Comparison of ENCODE assay signal across 8 cellular contexts in the genomic region with DNA sequence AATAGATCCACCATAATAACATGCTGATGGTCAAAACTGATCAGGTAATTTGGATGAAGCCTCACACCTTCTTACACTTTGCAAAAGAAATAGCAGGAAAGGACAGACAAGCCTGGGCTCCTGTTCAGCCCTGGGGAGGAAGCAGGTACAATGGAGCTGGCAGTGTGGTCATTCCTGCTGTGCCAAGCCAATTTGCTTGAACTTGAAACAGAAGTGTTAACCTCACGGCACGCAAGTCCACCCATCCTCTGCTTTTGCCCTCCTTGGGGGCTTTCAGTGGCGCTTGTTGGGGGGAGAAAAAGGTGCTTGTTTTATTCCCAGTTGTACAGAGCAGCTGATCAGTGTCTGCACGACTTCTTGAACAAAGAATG. TPM values are rescaled to one million over a fixed set of nuclear protein-coding genes. Genes with fewer than 3 reads are reported as not detected.
A peak's percentile ranks its signal among the peaks of the same experiment; 100 is the strongest.
DNase-seq lines count a peak whose midpoint lies in the region; ATAC-seq, FAIRE-seq and TF ChIP-seq lines count a peak whose summit lies in the region.

No MANE protein-coding gene starts in this region.

- H3K4me3 ChIP-seq in HUES6 (ENCODE audit: low read depth, low read length) = peak overlapping the region; percentile 12; the same call in 1 of the 2 replicates
- H3K4me3 ChIP-seq in dorsolateral prefrontal cortex = peak overlapping the region in 49 of 59 donors; percentile 8 to 56 (median 33)
- peak overlapping the region in 2 of 4 donors; percentile 17 to 29 for H3K4me3 ChIP-seq in pancreas

- peak; percentile 37 for ATAC-seq in GM21381 (IDR thresholded peaks at IDR 0.05; ENCODE audit: unreplicated experiment)
- peak; percentile 50 to 73 (median 64) for ATAC-seq in pancreas
- ATAC-seq in HG03521 (IDR thresholded peaks at IDR 0.05; ENCODE audit: unreplicated experiment) = no peak
- ATAC-seq in GM18858 (IDR thresholded peaks at IDR 0.05; ENCODE audit: unreplicated experiment) = no peak

- peaks cover 6% of the 10 kb centered on the region for H3K4me1 ChIP-seq in HUES6 (ENCODE audit: control insufficient read depth, insufficient read depth, low read length)
- H3K4me1 ChIP-seq in pancreas = no peaks in the 10 kb centered on the region

- DNase-seq in dorsolateral prefrontal cortex (peak in 1 of 10 donors; percentile 44), pancreas (peak in 1 of 6 donors; percentile 19), DMS 273 (lab: John Stamatoyannopoulos, UW; ENCODE audit: unreplicated experiment) (no peak)
- no peak for DNase-seq in activated CD4-positive, alpha-beta T cell treated with anti-CD3 and anti-CD28 coated beads, Interleukin-2, amount 50 U/mL, for 1 hour

- intact Hi-C loops in dorsolateral prefrontal cortex (cut with DNase I) = loop anchor here in 1 of 2 donors (1.0 to 5.0 kb wide), 2 partner anchors 260 to 283 kb away; a partner anchor contains a TSS
- intact Hi-C loops in pancreas (cut with DNase I) = loop anchor here in 1 of 3 donors (10.0 kb wide), 1 partner anchor 265 kb away; no protein-coding TSS in a partner anchor

- FAIRE-seq in pancreas (lab: Jason Lieb, UNC) = no peak

- H3K27me3 ChIP-seq in HUES6 (ENCODE audit: control insufficient read depth, insufficient read depth, low read length) (no peaks in the 10 kb centered on the region), dorsolateral prefrontal cortex (no peaks in the 10 kb centered on the region), pancreas (no peaks in the 10 kb centered on the region)

- no peak for TF ChIP-seq CTCF in dorsolateral prefrontal cortex (IDR thresholded peaks at IDR 0.05 in 54 of 56, conservative IDR thresholded peaks at IDR 0.05 in 2 of 56; ENCODE audit: low read depth in 1 of 56, partially characterized antibody in 56 of 56)
- TF ChIP-seq CTCF in pancreas (IDR thresholded peaks at IDR 0.05) = no peak

- H3K9me3 ChIP-seq in HUES6 (ENCODE audit: control insufficient read depth, insufficient read depth, low read depth, low read length) (0 out of 2 replicates have a peak, but pooled peaks cover 6% of the 10 kb centered on the region), pancreas (no peaks in the 10 kb centered on the region)

- WGBS in pancreas, 2 donors = 29 to 43% methylated on average over 4 of the region's 4 CpGs

- no peaks in the 10 kb centered on the region for H3K36me3 ChIP-seq in HUES6 (ENCODE audit: control insufficient read depth, insufficient read depth, low read length)
- H3K36me3 ChIP-seq in pancreas = no peaks in the 10 kb centered on the region

- H3K9ac ChIP-seq in HUES6 (ENCODE audit: low read length) = peak overlapping the region; percentile 9

- H3K27ac ChIP-seq in HUES6 (ENCODE audit: low read depth, low read length) (no peak overlapping the region), dorsolateral prefrontal cortex (no peak overlapping the region), pancreas (no peak overlapping the region)

RNA-seq across cellular contexts. Expression of a gene that starts 36.8 kb away (rescaled TPM):
- 10 to 100 TPM; 15.8 to 64.1 (median 39.9) TPM for total RNA-seq in dorsolateral prefrontal cortex
- total RNA-seq in pancreas = 10 to 100 TPM in 1 of 6 donors, 1 to 10 TPM in 5; 1.9 to 14.0 (median 2.8) TPM
- polyA plus RNA-seq in pancreas = 1 to 10 TPM; 3.0 to 4.1 TPM

RNA-seq across cellular contexts. Expression of a gene that starts 54.9 kb away (rescaled TPM):
- total RNA-seq in dorsolateral prefrontal cortex = under 1 TPM in 5 of 120 experiments, not detected in 115; 0.13 to 0.20 (median 0.13) TPM
- total RNA-seq in pancreas = not detected
- not detected for polyA plus RNA-seq in pancreas

Comparison
In these comparisons a context has a peak if more than half of its experiments do, and no peak if none do; other contexts are left out.
1. ATAC-seq: peak in GM21381 (single experiment) and pancreas (4 of 4); none in HG03521 (single experiment) and GM18858 (single experiment).